ENCODE assay signal across 1 cellular context in genomic region chr17:72571813-72572396, GRCh38.
TF ChIP-seq lines count a peak whose summit lies in the region.

No MANE protein-coding gene starts in this region.

TF ChIP-seq in HepG2, 621 proteins besides CTCF, POLR2A, EP300 and RAD21 (continued from another document and continues in another):
- TF ChIP-seq PRDM15 (CRISPR knock-in tag; IDR thresholded peaks at IDR 0.05) = no peak
- peak; percentile 53 for TF ChIP-seq ZNF687 (CRISPR knock-in tag; IDR thresholded peaks at IDR 0.05)
- TF ChIP-seq SAP130 (CRISPR knock-in tag; IDR thresholded peaks at IDR 0.05; ENCODE audit: low read depth) = peak; percentile 73
- TF ChIP-seq ZNF512B (CRISPR knock-in tag; IDR thresholded peaks at IDR 0.05; ENCODE audit: borderline replicate concordance) = 0 out of 2 replicates have a peak, but pooled peaks have one; percentile 56
- no peak for TF ChIP-seq CREB1 (IDR thresholded peaks at IDR 0.05)
- TF ChIP-seq CREB1 (CRISPR knock-in tag; IDR thresholded peaks at IDR 0.05) = peak; percentile 76
- no peak for TF ChIP-seq ZFP36 (IDR thresholded peaks at IDR 0.05; ENCODE audit: borderline replicate concordance, low read depth, low read length, partially characterized antibody)
- TF ChIP-seq ONECUT2 (CRISPR knock-in tag; IDR thresholded peaks at IDR 0.05) = no peak
- no peak for TF ChIP-seq ZNF577 (CRISPR knock-in tag; IDR thresholded peaks at IDR 0.05; ENCODE audit: borderline replicate concordance, low read depth)
- 0 out of 2 replicates have a peak, but pooled peaks have one; percentile 52 for TF ChIP-seq ZNF788 (CRISPR knock-in tag; IDR thresholded peaks at IDR 0.05; ENCODE audit: borderline replicate concordance)
- TF ChIP-seq CC2D1A (CRISPR knock-in tag; IDR thresholded peaks at IDR 0.05) = peak; percentile 63; the same call in 1 of the 2 replicates
- 0 out of 2 replicates have a peak, but pooled peaks have one; percentile 13 for TF ChIP-seq GATAD1 (CRISPR knock-in tag; IDR thresholded peaks at IDR 0.05)
- peak; percentile 88 for TF ChIP-seq SP5 (CRISPR knock-in tag; IDR thresholded peaks at IDR 0.05; ENCODE audit: borderline replicate concordance, low read depth)
- TF ChIP-seq ZZZ3 (CRISPR knock-in tag; IDR thresholded peaks at IDR 0.05; ENCODE audit: borderline replicate concordance) = no peak
- peak; percentile 3; the same call in 1 of the 2 replicates for TF ChIP-seq HNF4A (CRISPR knock-in tag; IDR thresholded peaks at IDR 0.05)
- TF ChIP-seq ZNF703 (CRISPR knock-in tag; IDR thresholded peaks at IDR 0.05; ENCODE audit: borderline replicate concordance) = no peak
- TF ChIP-seq E2F5 (CRISPR knock-in tag; conservative IDR thresholded peaks at IDR 0.05) = no peak
- TF ChIP-seq RCOR2 (CRISPR knock-in tag; IDR thresholded peaks at IDR 0.05) = peak; percentile 88
- peak; percentile 63; the same call in 1 of the 2 replicates for TF ChIP-seq RFXAP (CRISPR knock-in tag; IDR thresholded peaks at IDR 0.05; ENCODE audit: borderline replicate concordance)
- TF ChIP-seq SOX6 (IDR thresholded peaks at IDR 0.05) = no peak
- peak; percentile 94 for TF ChIP-seq SOX6 (CRISPR knock-in tag; IDR thresholded peaks at IDR 0.05)
- no peak for TF ChIP-seq TRAFD1 (CRISPR knock-in tag; IDR thresholded peaks at IDR 0.05; ENCODE audit: borderline replicate concordance)
- TF ChIP-seq TAF15 (IDR thresholded peaks at IDR 0.05; ENCODE audit: low read depth, low read length, poor library complexity, severe bottlenecking) = no peak
- no peak for TF ChIP-seq ZNF749 (CRISPR knock-in tag; IDR thresholded peaks at IDR 0.05; ENCODE audit: borderline replicate concordance)
- peak; percentile 55; the same call in 1 of the 2 replicates for TF ChIP-seq ZKSCAN8 (CRISPR knock-in tag; IDR thresholded peaks at IDR 0.05; ENCODE audit: borderline replicate concordance)
- TF ChIP-seq ZUFSP (CRISPR knock-in tag; IDR thresholded peaks at IDR 0.05; ENCODE audit: borderline replicate concordance) = no peak
- TF ChIP-seq THAP11 (CRISPR knock-in tag; IDR thresholded peaks at IDR 0.05) = peak; percentile 64
- no peak for TF ChIP-seq BORCS8-MEF2B (CRISPR knock-in tag; IDR thresholded peaks at IDR 0.05)
- TF ChIP-seq TFE3 (CRISPR knock-in tag; IDR thresholded peaks at IDR 0.05) = peak; percentile 48; the same call in 1 of the 2 replicates
- TF ChIP-seq ZNF547 (CRISPR knock-in tag; IDR thresholded peaks at IDR 0.05) = 0 out of 2 replicates have a peak, but pooled peaks have one; percentile 30
- no peak for TF ChIP-seq ZNF274 (CRISPR knock-in tag; IDR thresholded peaks at IDR 0.05)
- TF ChIP-seq SAFB2 (CRISPR knock-in tag; IDR thresholded peaks at IDR 0.05; ENCODE audit: borderline replicate concordance, low read depth) = no peak
- no peak for TF ChIP-seq TBX3 (IDR thresholded peaks at IDR 0.05; ENCODE audit: borderline replicate concordance)
- peak; percentile 57 for TF ChIP-seq SALL1 (CRISPR knock-in tag; IDR thresholded peaks at IDR 0.05)
- TF ChIP-seq ZNF350 (CRISPR knock-in tag; IDR thresholded peaks at IDR 0.05; ENCODE audit: borderline replicate concordance, low read depth) = peak; percentile 5; the same call in 1 of the 2 replicates
- peak; percentile 52; the same call in 1 of the 2 replicates for TF ChIP-seq FOXK2 (IDR thresholded peaks at IDR 0.05)
- 0 out of 2 replicates have a peak, but pooled peaks have one; percentile 81 for TF ChIP-seq ZNF784 (CRISPR knock-in tag; IDR thresholded peaks at IDR 0.05; ENCODE audit: borderline replicate concordance)
- TF ChIP-seq ZNF556 (CRISPR knock-in tag; IDR thresholded peaks at IDR 0.05; ENCODE audit: borderline replicate concordance) = no peak
- TF ChIP-seq ZNF839 (CRISPR knock-in tag; IDR thresholded peaks at IDR 0.05; ENCODE audit: borderline replicate concordance) = no peak
- TF ChIP-seq U2AF1 (optimal IDR thresholded peaks at IDR 0.05; ENCODE audit: low read depth, low read length) = peak; percentile 31
- TF ChIP-seq ELF3 (CRISPR knock-in tag; IDR thresholded peaks at IDR 0.05) = peak; percentile 45; the same call in 1 of the 2 replicates
- TF ChIP-seq ZEB1 (IDR thresholded peaks at IDR 0.05; ENCODE audit: insufficient replicate concordance, low read depth) = peak; percentile 84
- TF ChIP-seq IKZF5 (CRISPR knock-in tag; IDR thresholded peaks at IDR 0.05) = peak; percentile 71
- TF ChIP-seq HOXA3 (CRISPR knock-in tag; IDR thresholded peaks at IDR 0.05) = peak; percentile 71
- TF ChIP-seq ATM (IDR thresholded peaks at IDR 0.05; ENCODE audit: borderline replicate concordance) = no peak
- no peak for TF ChIP-seq ZNF737 (CRISPR knock-in tag; IDR thresholded peaks at IDR 0.05; ENCODE audit: borderline replicate concordance)
- peak; percentile 59; the same call in 1 of the 2 replicates for TF ChIP-seq ERF (CRISPR knock-in tag; IDR thresholded peaks at IDR 0.05)
